Comparison of ENCODE assay signal across 12 cellular contexts in the genomic region with DNA sequence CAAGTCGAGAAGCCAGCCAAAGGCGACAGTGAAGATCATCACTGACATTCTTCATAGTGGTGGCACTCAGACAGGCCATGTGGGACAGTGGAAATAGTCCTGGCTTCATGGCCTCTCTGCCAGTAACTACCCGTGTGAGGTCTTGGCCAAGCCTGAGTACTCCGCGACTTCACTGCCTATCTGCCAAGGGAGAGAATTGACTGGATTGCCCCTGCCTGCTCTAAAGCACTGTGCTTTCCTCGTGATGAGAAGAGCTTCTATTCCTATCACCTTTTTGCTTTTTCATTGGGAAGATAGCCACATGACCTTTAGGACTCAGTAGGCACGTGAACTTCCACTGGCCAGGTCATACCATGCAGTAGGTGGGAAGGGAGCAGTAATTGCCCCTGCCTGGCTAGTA.
DNase-seq lines count a peak whose midpoint lies in the region; ATAC-seq, FAIRE-seq and TF ChIP-seq lines count a peak whose summit lies in the region.
"Had no signal": no experiment of that assay in that cellular context is flagged by ENCODE, and none has a peak within 500 bp of the region (broad histone marks: within the 10 kb centered on the region; RNA-seq: fewer than 3 reads in every experiment).

No MANE protein-coding gene starts in this region.

- H3K9me3 ChIP-seq in BLaER1: no peaks in the 10 kb centered on the region
- no peaks in the 10 kb centered on the region for H3K9me3 ChIP-seq in CD4-positive, alpha-beta memory T cell (ENCODE audit: control insufficient read depth in 1 of 2, low read length in 2 of 2)
- no peaks in the 10 kb centered on the region for H3K9me3 ChIP-seq in lower lobe of right lung
- H3K9me3 ChIP-seq: thoracic aorta had no signal

- no peaks in the 10 kb centered on the region for H3K36me3 Mint-ChIP-seq in CD4-positive, alpha-beta memory T cell
- H3K36me3 Mint-ChIP-seq in activated T-helper 17 cell treated with anti-CD3 and anti-CD28 coated beads, Interleukin-2, amount 50 U/mL, for 72 hours (ENCODE audit: low read depth): no peaks in the 10 kb centered on the region

- H3K4me1 Mint-ChIP-seq in CD4-positive, alpha-beta memory T cell: peaks cover 15 to 73% (median 21%) of the 10 kb centered on the region in 4 donors
- H3K4me1 Mint-ChIP-seq in activated T-helper 17 cell treated with anti-CD3 and anti-CD28 coated beads, Interleukin-2, amount 50 U/mL, for 72 hours: peaks cover 18% of the 10 kb centered on the region

- no peak for ATAC-seq in activated T-helper 17 cell treated with anti-CD3 and anti-CD28 coated beads, Interleukin-2, amount 50 U/mL, for 72 hours (replicated peaks)
- no peak for ATAC-seq in lower lobe of right lung

- H3K4me1 ChIP-seq in BLaER1: peaks cover 96% of the 10 kb centered on the region
- H3K4me1 ChIP-seq in CD4-positive, alpha-beta memory T cell (ENCODE audit: insufficient read depth, low read length): peaks cover 31% of the 10 kb centered on the region
- H3K4me1 ChIP-seq in lower lobe of right lung: peaks cover 22% of the 10 kb centered on the region
- H3K4me1 ChIP-seq: foreskin keratinocyte had no signal

- H3K27ac ChIP-seq in BLaER1 (peak overlapping the region; percentile 87), lower lobe of right lung (peak overlapping the region; percentile 14)
- no peak overlapping the region for H3K27ac ChIP-seq in CD4-positive, alpha-beta memory T cell (ENCODE audit: low read depth, low read length)
- H3K27ac ChIP-seq: foreskin keratinocyte, thoracic aorta had no signal

- peaks cover 0 to 3% of the 10 kb centered on the region in 2 donors for H3K27me3 Mint-ChIP-seq in CD4-positive, alpha-beta memory T cell
- H3K27me3 Mint-ChIP-seq in activated T-helper 17 cell treated with anti-CD3 and anti-CD28 coated beads, Interleukin-2, amount 50 U/mL, for 72 hours: peaks cover 4% of the 10 kb centered on the region

- intact Hi-C loops in CD4-positive, alpha-beta memory T cell (cut with micrococcal nuclease): no loop called here
- intact Hi-C loops in lower lobe of right lung (cut with DNase I): no loop called here

- no peak for DNase-seq in CD4-positive, alpha-beta memory T cell
- DNase-seq in lower lobe of right lung (no peak), RCC 7860 (ENCODE audit: low spot score) (no peak), NCI-H524 treated with DMSO at 0.1 percent for 48 hours (lab: John Stamatoyannopoulos, UW) (no peak), NCI-H526 (lab: John Stamatoyannopoulos, UW) (no peak)
- DNase-seq: NCI-H187, T1000 had no signal

- H3K9me3 Mint-ChIP-seq in CD4-positive, alpha-beta memory T cell: peaks cover 0 to 3% (median 0%) of the 10 kb centered on the region in 8 donors
- no peaks in the 10 kb centered on the region for H3K9me3 Mint-ChIP-seq in activated T-helper 17 cell treated with anti-CD3 and anti-CD28 coated beads, Interleukin-2, amount 50 U/mL, for 72 hours
- H3K9me3 Mint-ChIP-seq: endodermal cell had no signal

- H3K4me3 Mint-ChIP-seq in CD4-positive, alpha-beta memory T cell: peak overlapping the region in 1 of 8 donors; percentile 78
- H3K4me3 Mint-ChIP-seq in activated T-helper 17 cell treated with anti-CD3 and anti-CD28 coated beads, Interleukin-2, amount 50 U/mL, for 72 hours: peak overlapping the region; percentile 54
- H3K4me3 Mint-ChIP-seq: endodermal cell had no signal

- POLR2A ChIA-PET in CD4-positive, alpha-beta memory T cell (lab: Charles Lee; ENCODE audit: partially characterized antibody): interaction anchor here (0.9 kb wide), 1 partner anchor 9 kb away, joined by 3 read pairs; no protein-coding TSS in a partner anchor

- FAIRE-seq in RCC 7860 (lab: Jason Lieb, UNC): no peak

- peak overlapping the region; percentile 55 to 88 (median 82) for H3K27ac Mint-ChIP-seq in CD4-positive, alpha-beta memory T cell
- H3K27ac Mint-ChIP-seq in activated T-helper 17 cell treated with anti-CD3 and anti-CD28 coated beads, Interleukin-2, amount 50 U/mL, for 72 hours: peak overlapping the region; percentile 76

- peak overlapping the region; percentile 61; the same call in 1 of the 2 replicates for H3K9ac ChIP-seq in BLaER1

- H3K4me2 ChIP-seq in BLaER1: peak overlapping the region; percentile 72

- no peaks in the 10 kb centered on the region for H3K27me3 ChIP-seq in BLaER1
- H3K27me3 ChIP-seq in CD4-positive, alpha-beta memory T cell (ENCODE audit: insufficient read depth, low read length): no peaks in the 10 kb centered on the region
- peaks cover 3% of the 10 kb centered on the region for H3K27me3 ChIP-seq in lower lobe of right lung (ENCODE audit: low read depth)
- H3K27me3 ChIP-seq: foreskin keratinocyte had no signal

- H4K20me1 ChIP-seq in BLaER1: peaks cover 94% of the 10 kb centered on the region

- TF ChIP-seq CTCF in lower lobe of right lung (IDR thresholded peaks at IDR 0.05): no peak

- H3K36me3 ChIP-seq in BLaER1: peaks cover 16% of the 10 kb centered on the region; the same call in 1 of the 2 replicates
- no peaks in the 10 kb centered on the region for H3K36me3 ChIP-seq in CD4-positive, alpha-beta memory T cell (ENCODE audit: insufficient read depth, low read length)
- no peaks in the 10 kb centered on the region for H3K36me3 ChIP-seq in lower lobe of right lung
- H3K36me3 ChIP-seq: thoracic aorta had no signal

- H3K4me3 ChIP-seq in BLaER1: no peak overlapping the region
- no peak overlapping the region for H3K4me3 ChIP-seq in CD4-positive, alpha-beta memory T cell (ENCODE audit: low read length in 2 of 2)
- H3K4me3 ChIP-seq in lower lobe of right lung: no peak overlapping the region
- H3K4me3 ChIP-seq: thoracic aorta had no signal

- CTCF ChIA-PET in CD4-positive, alpha-beta memory T cell (lab: Charles Lee; ENCODE audit: partially characterized antibody): interaction anchor here (1.0 to 1.3 kb wide), 2 partner anchors 61 to 170 kb away, joined by 3 to 4 read pairs; a partner anchor contains a TSS
